Comparison of ENCODE assay signal across 18 cellular contexts in the genomic region with DNA sequence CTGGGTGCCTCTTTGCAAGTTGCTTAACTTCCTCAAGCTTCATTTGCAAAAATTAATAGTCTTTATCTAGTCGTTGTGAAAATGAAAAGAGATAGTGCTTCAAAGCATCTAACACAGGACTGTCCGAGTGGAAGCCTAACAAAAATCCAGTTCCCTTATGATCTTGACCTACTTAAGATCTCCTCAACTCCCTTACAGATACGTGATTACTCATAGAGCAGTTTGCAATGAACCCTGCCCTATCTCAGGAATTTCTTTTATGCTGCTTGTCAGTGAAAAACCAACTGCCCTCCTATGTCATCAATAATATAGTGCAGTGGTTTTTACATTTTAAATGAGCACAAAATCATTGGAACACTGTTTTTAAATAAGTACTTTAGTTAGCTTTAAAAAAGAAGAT.
"Had no signal": no experiment of that assay in that cellular context is flagged by ENCODE, and none has a peak within 500 bp of the region (broad histone marks: within the 10 kb centered on the region; RNA-seq: fewer than 3 reads in every experiment).

No MANE protein-coding gene starts in this region.

- H3K4me1 ChIP-seq: body of pancreas, lower lobe of right lung, pancreas, sigmoid colon, vagina had no signal

- H3K27me3 ChIP-seq: body of pancreas, dorsolateral prefrontal cortex, hepatocyte, pancreas, sigmoid colon, vagina had no signal

- H3K36me3 ChIP-seq: lower lobe of right lung, pancreas, sigmoid colon, vagina had no signal

- H3K9me3 ChIP-seq: body of pancreas, lower lobe of right lung, pancreas, sigmoid colon, vagina had no signal

- ATAC-seq: activated CD4-positive, alpha-beta T cell treated with anti-CD3 and anti-CD28 coated beads for 36 hours; body of pancreas; left colon; lower lobe of right lung; natural killer cell; pancreas; WTC11 had no signal

- H3K4me3 ChIP-seq: body of pancreas, dorsolateral prefrontal cortex, hepatocyte, lower lobe of right lung, pancreas, sigmoid colon, vagina had no signal

- H3K4me2 ChIP-seq: hepatocyte had no signal

- H2AFZ ChIP-seq: hepatocyte had no signal

- H3K27ac ChIP-seq: body of pancreas, dorsolateral prefrontal cortex, epithelial cell of prostate, hepatocyte, lower lobe of right lung, pancreas, sigmoid colon, vagina had no signal

- DNase-seq: activated CD4-positive, alpha-beta T cell treated with anti-CD3 and anti-CD28 coated beads for 36 hours; activated CD4-positive, alpha-beta T cell treated with anti-CD3 and anti-CD28 coated beads, Interleukin-2, amount 50 U/mL, for 48 hours; activated gamma-delta T cell; body of pancreas; caudate nucleus; dorsolateral prefrontal cortex; left colon; lower lobe of right lung; natural killer cell; pancreas; sigmoid colon; stimulated activated CD8-positive, alpha-beta memory T cell treated with anti-CD3 and anti-CD28 coated beads, Interleukin-4, amount 100 ng/mL, for 48 hours; stimulated activated naive CD4-positive, alpha-beta T cell treated with Interleukin-2 at 50 U/mL for 16 hours; substantia nigra had no signal
